Comparison of ENCODE assay signal across 8 cellular contexts in genomic region chr5:64766934-64767333, GRCh38. TPM values are rescaled to one million over a fixed set of nuclear protein-coding genes. Genes with fewer than 3 reads are reported as not detected.
A peak's percentile ranks its signal among the peaks of the same experiment; 100 is the strongest.
DNase-seq lines count a peak whose midpoint lies in the region; ATAC-seq and TF ChIP-seq lines count a peak whose summit lies in the region.

No MANE protein-coding gene starts in this region.

- H3K27ac Mint-ChIP-seq in CD8-positive, alpha-beta T cell: peak overlapping the region; percentile 4
- H3K27ac Mint-ChIP-seq in neural progenitor cell: no peak overlapping the region

- no peak overlapping the region for H2AFZ ChIP-seq in neural progenitor cell (replicated peaks)

- POLR2A ChIA-PET in CD8-positive, alpha-beta T cell (lab: Charles Lee): interaction anchor here (1.4 kb wide), 1 partner anchor 11 kb away, joined by 4 read pairs; no protein-coding TSS in a partner anchor

- no peaks in the 10 kb centered on the region for H3K27me3 ChIP-seq in CD8-positive, alpha-beta T cell (ENCODE audit: insufficient read depth, low read length)
- H3K27me3 ChIP-seq in MG63 (no peaks in the 10 kb centered on the region), neural progenitor cell (no peaks in the 10 kb centered on the region), Peyer's patch (no peaks in the 10 kb centered on the region)

- H3K9ac ChIP-seq in neural progenitor cell: peak overlapping the region; percentile 99

- H3K27me3 Mint-ChIP-seq in CD8-positive, alpha-beta T cell (ENCODE audit: low read depth): no peaks in the 10 kb centered on the region
- peaks cover 2% of the 10 kb centered on the region for H3K27me3 Mint-ChIP-seq in neural progenitor cell (ENCODE audit: insufficient read depth, low read depth)

- H3K79me2 ChIP-seq in neural progenitor cell (ENCODE audit: low read depth): peaks cover 96% of the 10 kb centered on the region

- H3K4me2 ChIP-seq in neural progenitor cell: peak overlapping the region; percentile 91

- no peaks in the 10 kb centered on the region for H3K9me3 ChIP-seq in CD8-positive, alpha-beta T cell (ENCODE audit: low read length)
- no peaks in the 10 kb centered on the region for H3K9me3 ChIP-seq in MG63
- no peaks in the 10 kb centered on the region for H3K9me3 ChIP-seq in neural progenitor cell (ENCODE audit: low read depth)
- no peaks in the 10 kb centered on the region for H3K9me3 ChIP-seq in Peyer's patch

- peak overlapping the region; percentile 100 for H3K4me3 Mint-ChIP-seq in CD8-positive, alpha-beta T cell
- peak overlapping the region; percentile 100 for H3K4me3 Mint-ChIP-seq in neural progenitor cell

- no peaks in the 10 kb centered on the region for H3K9me3 Mint-ChIP-seq in CD8-positive, alpha-beta T cell
- no peaks in the 10 kb centered on the region for H3K9me3 Mint-ChIP-seq in neural progenitor cell

- TF ChIP-seq CTCF in CD8-positive, alpha-beta T cell (IDR thresholded peaks at IDR 0.05): no peak
- TF ChIP-seq CTCF in coronary artery (IDR thresholded peaks at IDR 0.05) (no peak), neural progenitor cell (IDR thresholded peaks at IDR 0.05) (no peak), Peyer's patch (IDR thresholded peaks at IDR 0.05) (no peak)

- H3K36me3 ChIP-seq in CD8-positive, alpha-beta T cell (ENCODE audit: insufficient read depth, low read length): no peaks in the 10 kb centered on the region
- H3K36me3 ChIP-seq in MG63 (peaks cover 24% of the 10 kb centered on the region), neural progenitor cell (peaks cover 7% of the 10 kb centered on the region), Peyer's patch (peaks cover 0 to 11% (median 0%) of the 10 kb centered on the region in 3 donors)

- H3K27ac ChIP-seq in CD8-positive, alpha-beta T cell (ENCODE audit: low read depth, low read length): no peak overlapping the region
- H3K27ac ChIP-seq in coronary artery: no peak overlapping the region
- H3K27ac ChIP-seq in neural progenitor cell: no peak overlapping the region
- H3K27ac ChIP-seq in Peyer's patch: no peak overlapping the region

- peaks cover 59% of the 10 kb centered on the region for H3K4me1 Mint-ChIP-seq in CD8-positive, alpha-beta T cell (ENCODE audit: low read depth)
- peaks cover 25% of the 10 kb centered on the region for H3K4me1 Mint-ChIP-seq in neural progenitor cell

- TF ChIP-seq POLR2A in Peyer's patch (IDR thresholded peaks at IDR 0.05): no peak

- DNase-seq in CD8-positive, alpha-beta T cell: no peak
- DNase-seq in MG63 (no peak), coronary artery (ENCODE audit: low spot score) (no peak), neural progenitor cell (ENCODE audit: low spot score) (no peak), Peyer's patch (no peak), nucleus accumbens (lab: John Stamatoyannopoulos, UW) (no peak), glomerular visceral epithelial cell (ENCODE audit: extremely low spot score) (no peak), NCI-H1417 (lab: John Stamatoyannopoulos, UW) (no peak)

- CTCF ChIA-PET in CD8-positive, alpha-beta T cell (lab: Charles Lee): interaction anchor here (1.7 kb wide), 1 partner anchor 20 kb away, joined by 3 read pairs; no protein-coding TSS in a partner anchor

- H3K36me3 Mint-ChIP-seq in CD8-positive, alpha-beta T cell: peaks cover 26% of the 10 kb centered on the region
- H3K36me3 Mint-ChIP-seq in neural progenitor cell: peaks cover 6% of the 10 kb centered on the region

- H3K4me1 ChIP-seq in CD8-positive, alpha-beta T cell (ENCODE audit: insufficient read depth, low read length): peaks cover 39% of the 10 kb centered on the region
- H3K4me1 ChIP-seq in neural progenitor cell (peaks cover 38% of the 10 kb centered on the region), Peyer's patch (peaks cover 0 to 41% (median 5%) of the 10 kb centered on the region in 4 donors)

- H4K20me1 ChIP-seq in neural progenitor cell (ENCODE audit: low read depth): peaks cover 9% of the 10 kb centered on the region

- ATAC-seq in CD8-positive, alpha-beta T cell: no peak

- peak overlapping the region; percentile 17 for H3K4me3 ChIP-seq in CD8-positive, alpha-beta T cell (ENCODE audit: low read depth, low read length)
- H3K4me3 ChIP-seq in MG63 (peak overlapping the region; percentile 97), coronary artery (peak overlapping the region; percentile 87), neural progenitor cell (peak overlapping the region; percentile 90), Peyer's patch (peak overlapping the region in 2 of 4 donors; percentile 81 to 86)

- intact Hi-C loops in CD8-positive, alpha-beta T cell (cut with DNase I, micrococcal nuclease): loop anchor here (5.0 to 10.0 kb wide), 6 partner anchors 270 to 1375 kb away; partner anchors contain the start of genes CENPK (in 1 of the 2), PPWD1 (in 1 of the 2), SREK1 (in 1 of the 2) and TRIM23 (in 1 of the 2)

- peaks cover 14% of the 10 kb centered on the region for H3F3A ChIP-seq in neural progenitor cell (ENCODE audit: low read depth)

RNA-seq across cellular contexts. Expression of gene SREK1IP1, which starts 1.6 kb away (rescaled TPM):
- total RNA-seq in CD8-positive, alpha-beta T cell: 10 to 100 TPM; 20.4 to 26.5 TPM
- total RNA-seq in MG63 (2014; rRNA removed; shearing (Covaris generic); ENCODE audit: low replicate concordance): 5.1 and 10.4 TPM in 2 replicates
- 26.1 and 37.9 TPM in 2 replicates for total RNA-seq in neural progenitor cell (ENCODE audit: low replicate concordance)
- total RNA-seq in Peyer's patch: 1 to 10 TPM; 5.8 to 7.0 (median 6.6) TPM

RNA-seq across cellular contexts. Expression of gene CWC27, which starts 1.8 kb away (rescaled TPM):
- 10 to 100 TPM; 15.5 to 16.6 TPM for total RNA-seq in CD8-positive, alpha-beta T cell
- total RNA-seq in MG63 (2014; rRNA removed; shearing (Covaris generic); ENCODE audit: low replicate concordance): 12.3 and 60.7 TPM in 2 replicates
- 40.6 and 56.6 TPM in 2 replicates for total RNA-seq in neural progenitor cell (ENCODE audit: low replicate concordance)
- total RNA-seq in Peyer's patch: 10 to 100 TPM; 10.9 to 24.8 (median 13.6) TPM
